1 cellular context compared by ENCODE assay signal in the genomic region with DNA sequence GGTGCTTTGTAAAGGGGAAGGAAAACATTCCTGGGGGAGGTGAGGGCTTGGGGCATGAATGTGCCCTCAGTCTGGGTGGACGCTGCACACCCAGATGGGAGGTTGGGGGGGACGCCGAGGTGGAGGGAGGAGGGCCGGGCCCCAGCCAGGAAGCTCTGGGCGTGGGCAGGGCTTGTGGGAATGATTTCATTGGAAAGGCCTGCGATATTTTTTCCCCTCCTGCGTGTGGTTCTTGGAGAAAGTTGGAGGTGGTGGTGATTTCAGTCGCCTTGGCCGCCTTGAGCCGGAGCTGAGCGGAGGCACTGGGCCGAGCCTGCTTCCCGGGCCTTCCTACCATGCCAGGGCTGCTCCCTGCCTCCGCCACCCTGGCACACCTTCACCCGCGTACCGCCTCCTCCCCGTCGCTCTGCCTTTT.
TF ChIP-seq lines count a peak whose summit lies in the region.

No MANE protein-coding gene starts in this region.

TF ChIP-seq in GM23338, 12 proteins besides CTCF, POLR2A, EP300 and RAD21 (continued from another document):
- TF ChIP-seq, protein P1, sequence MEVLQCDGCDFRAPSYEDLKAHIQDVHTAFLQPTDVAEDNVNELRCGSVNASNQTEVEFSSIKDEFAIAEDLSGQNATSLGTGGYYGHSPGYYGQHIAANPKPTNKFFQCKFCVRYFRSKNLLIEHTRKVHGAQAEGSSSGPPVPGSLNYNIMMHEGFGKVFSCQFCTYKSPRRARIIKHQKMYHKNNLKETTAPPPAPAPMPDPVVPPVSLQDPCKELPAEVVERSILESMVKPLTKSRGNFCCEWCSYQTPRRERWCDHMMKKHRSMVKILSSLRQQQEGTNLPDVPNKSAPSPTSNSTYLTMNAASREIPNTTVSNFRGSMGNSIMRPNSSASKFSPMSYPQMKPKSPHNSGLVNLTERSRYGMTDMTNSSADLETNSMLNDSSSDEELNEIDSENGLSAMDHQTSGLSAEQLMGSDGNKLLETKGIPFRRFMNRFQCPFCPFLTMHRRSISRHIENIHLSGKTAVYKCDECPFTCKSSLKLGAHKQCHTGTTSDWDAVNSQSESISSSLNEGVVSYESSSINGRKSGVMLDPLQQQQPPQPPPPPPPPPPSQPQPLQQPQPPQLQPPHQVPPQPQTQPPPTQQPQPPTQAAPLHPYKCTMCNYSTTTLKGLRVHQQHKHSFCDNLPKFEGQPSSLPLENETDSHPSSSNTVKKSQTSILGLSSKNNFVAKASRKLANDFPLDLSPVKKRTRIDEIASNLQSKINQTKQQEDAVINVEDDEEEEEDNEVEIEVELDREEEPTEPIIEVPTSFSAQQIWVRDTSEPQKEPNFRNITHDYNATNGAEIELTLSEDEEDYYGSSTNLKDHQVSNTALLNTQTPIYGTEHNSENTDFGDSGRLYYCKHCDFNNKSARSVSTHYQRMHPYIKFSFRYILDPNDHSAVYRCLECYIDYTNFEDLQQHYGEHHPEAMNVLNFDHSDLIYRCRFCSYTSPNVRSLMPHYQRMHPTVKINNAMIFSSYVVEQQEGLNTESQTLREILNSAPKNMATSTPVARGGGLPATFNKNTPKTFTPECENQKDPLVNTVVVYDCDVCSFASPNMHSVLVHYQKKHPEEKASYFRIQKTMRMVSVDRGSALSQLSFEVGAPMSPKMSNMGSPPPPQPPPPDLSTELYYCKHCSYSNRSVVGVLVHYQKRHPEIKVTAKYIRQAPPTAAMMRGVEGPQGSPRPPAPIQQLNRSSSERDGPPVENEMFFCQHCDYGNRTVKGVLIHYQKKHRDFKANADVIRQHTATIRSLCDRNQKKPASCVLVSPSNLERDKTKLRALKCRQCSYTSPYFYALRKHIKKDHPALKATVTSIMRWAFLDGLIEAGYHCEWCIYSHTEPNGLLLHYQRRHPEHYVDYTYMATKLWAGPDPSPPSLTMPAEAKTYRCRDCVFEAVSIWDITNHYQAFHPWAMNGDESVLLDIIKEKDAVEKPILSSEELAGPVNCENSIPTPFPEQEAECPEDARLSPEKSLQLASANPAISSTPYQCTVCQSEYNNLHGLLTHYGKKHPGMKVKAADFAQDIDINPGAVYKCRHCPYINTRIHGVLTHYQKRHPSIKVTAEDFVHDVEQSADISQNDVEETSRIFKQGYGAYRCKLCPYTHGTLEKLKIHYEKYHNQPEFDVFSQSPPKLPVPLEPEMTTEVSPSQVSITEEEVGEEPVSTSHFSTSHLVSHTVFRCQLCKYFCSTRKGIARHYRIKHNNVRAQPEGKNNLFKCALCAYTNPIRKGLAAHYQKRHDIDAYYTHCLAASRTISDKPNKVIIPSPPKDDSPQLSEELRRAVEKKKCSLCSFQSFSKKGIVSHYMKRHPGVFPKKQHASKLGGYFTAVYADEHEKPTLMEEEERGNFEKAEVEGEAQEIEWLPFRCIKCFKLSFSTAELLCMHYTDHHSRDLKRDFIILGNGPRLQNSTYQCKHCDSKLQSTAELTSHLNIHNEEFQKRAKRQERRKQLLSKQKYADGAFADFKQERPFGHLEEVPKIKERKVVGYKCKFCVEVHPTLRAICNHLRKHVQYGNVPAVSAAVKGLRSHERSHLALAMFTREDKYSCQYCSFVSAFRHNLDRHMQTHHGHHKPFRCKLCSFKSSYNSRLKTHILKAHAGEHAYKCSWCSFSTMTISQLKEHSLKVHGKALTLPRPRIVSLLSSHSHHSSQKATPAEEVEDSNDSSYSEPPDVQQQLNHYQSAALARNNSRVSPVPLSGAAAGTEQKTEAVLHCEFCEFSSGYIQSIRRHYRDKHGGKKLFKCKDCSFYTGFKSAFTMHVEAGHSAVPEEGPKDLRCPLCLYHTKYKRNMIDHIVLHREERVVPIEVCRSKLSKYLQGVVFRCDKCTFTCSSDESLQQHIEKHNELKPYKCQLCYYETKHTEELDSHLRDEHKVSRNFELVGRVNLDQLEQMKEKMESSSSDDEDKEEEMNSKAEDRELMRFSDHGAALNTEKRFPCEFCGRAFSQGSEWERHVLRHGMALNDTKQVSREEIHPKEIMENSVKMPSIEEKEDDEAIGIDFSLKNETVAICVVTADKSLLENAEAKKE (CRISPR knock-in tag; IDR thresholded peaks at IDR 0.05) = no peak
- TF ChIP-seq, protein P2, sequence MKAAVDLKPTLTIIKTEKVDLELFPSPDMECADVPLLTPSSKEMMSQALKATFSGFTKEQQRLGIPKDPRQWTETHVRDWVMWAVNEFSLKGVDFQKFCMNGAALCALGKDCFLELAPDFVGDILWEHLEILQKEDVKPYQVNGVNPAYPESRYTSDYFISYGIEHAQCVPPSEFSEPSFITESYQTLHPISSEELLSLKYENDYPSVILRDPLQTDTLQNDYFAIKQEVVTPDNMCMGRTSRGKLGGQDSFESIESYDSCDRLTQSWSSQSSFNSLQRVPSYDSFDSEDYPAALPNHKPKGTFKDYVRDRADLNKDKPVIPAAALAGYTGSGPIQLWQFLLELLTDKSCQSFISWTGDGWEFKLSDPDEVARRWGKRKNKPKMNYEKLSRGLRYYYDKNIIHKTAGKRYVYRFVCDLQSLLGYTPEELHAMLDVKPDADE (IDR thresholded peaks at IDR 0.05) = no peak
- TF ChIP-seq, protein P3, sequence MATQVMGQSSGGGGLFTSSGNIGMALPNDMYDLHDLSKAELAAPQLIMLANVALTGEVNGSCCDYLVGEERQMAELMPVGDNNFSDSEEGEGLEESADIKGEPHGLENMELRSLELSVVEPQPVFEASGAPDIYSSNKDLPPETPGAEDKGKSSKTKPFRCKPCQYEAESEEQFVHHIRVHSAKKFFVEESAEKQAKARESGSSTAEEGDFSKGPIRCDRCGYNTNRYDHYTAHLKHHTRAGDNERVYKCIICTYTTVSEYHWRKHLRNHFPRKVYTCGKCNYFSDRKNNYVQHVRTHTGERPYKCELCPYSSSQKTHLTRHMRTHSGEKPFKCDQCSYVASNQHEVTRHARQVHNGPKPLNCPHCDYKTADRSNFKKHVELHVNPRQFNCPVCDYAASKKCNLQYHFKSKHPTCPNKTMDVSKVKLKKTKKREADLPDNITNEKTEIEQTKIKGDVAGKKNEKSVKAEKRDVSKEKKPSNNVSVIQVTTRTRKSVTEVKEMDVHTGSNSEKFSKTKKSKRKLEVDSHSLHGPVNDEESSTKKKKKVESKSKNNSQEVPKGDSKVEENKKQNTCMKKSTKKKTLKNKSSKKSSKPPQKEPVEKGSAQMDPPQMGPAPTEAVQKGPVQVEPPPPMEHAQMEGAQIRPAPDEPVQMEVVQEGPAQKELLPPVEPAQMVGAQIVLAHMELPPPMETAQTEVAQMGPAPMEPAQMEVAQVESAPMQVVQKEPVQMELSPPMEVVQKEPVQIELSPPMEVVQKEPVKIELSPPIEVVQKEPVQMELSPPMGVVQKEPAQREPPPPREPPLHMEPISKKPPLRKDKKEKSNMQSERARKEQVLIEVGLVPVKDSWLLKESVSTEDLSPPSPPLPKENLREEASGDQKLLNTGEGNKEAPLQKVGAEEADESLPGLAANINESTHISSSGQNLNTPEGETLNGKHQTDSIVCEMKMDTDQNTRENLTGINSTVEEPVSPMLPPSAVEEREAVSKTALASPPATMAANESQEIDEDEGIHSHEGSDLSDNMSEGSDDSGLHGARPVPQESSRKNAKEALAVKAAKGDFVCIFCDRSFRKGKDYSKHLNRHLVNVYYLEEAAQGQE (IDR thresholded peaks at IDR 0.05; ENCODE audit: unreplicated experiment) = no peak
- TF ChIP-seq NANOG (IDR thresholded peaks at IDR 0.05; ENCODE audit: borderline replicate concordance) (no peak), POLR2AphosphoS5 (IDR thresholded peaks at IDR 0.05; ENCODE audit: low read depth) (no peak), ZNF114 (CRISPR knock-in tag; IDR thresholded peaks at IDR 0.05) (no peak), JUNB (IDR thresholded peaks at IDR 0.05; ENCODE audit: unreplicated experiment) (no peak), CREB1 (CRISPR knock-in tag; IDR thresholded peaks at IDR 0.05; ENCODE audit: low read depth) (no peak), EZH2 (IDR thresholded peaks at IDR 0.05; ENCODE audit: low read depth, unreplicated experiment) (no peak), ZNF331 (CRISPR knock-in tag; IDR thresholded peaks at IDR 0.05; ENCODE audit: low read depth) (no peak), STAT1 (IDR thresholded peaks at IDR 0.05; ENCODE audit: unreplicated experiment) (no peak)
